Comparison of ENCODE assay signal across 8 cellular contexts in the genomic region with DNA sequence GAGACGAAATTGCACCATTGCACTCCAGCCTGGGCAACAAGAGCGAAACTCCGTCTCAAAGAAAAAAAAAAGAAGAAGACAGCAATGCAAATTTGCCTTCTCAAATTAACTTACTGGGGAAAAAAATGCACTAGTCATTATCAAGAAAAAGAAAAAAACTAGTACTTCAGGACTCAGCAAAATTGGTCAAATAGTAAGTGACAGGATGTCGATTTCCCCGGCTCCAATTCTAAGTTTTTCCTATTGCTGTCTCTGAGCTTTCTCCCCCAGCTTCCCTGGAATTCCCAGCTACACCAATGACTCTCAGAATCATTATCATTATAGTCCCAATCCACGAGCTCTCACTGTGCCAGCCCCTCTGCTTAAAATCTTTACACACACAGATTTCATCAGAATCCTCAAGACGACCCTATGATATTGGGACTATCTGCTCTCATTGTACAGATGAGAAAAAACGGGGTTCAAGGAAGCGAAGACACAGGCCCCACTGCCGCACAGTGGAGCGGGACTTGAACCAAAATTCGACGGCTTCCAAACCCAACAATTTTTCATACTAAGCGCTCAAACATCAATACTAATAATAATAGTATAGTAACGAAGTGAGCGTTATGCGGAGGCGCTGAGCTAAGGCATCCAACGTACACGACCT. TPM values are rescaled to one million over a fixed set of nuclear protein-coding genes. Genes with fewer than 3 reads are reported as not detected.
DNase-seq lines count a peak whose midpoint lies in the region; ATAC-seq and TF ChIP-seq lines count a peak whose summit lies in the region.

No MANE protein-coding gene starts in this region.

- H3K4me1 ChIP-seq in gastroesophageal sphincter (peaks cover 0 to 52% (median 9%) of the 10 kb centered on the region in 3 donors), smooth muscle cell (ENCODE audit: low read depth) (peaks cover 9% of the 10 kb centered on the region)

- H3K27ac ChIP-seq in SU-DHL-6 (ENCODE audit: low read depth, low read length) (0 out of 2 replicates have a peak overlapping the region, but pooled peaks have one; percentile 11), gastroesophageal sphincter (peak overlapping the region; percentile 26 to 88 (median 85)), smooth muscle cell (ENCODE audit: low read depth) (peak overlapping the region; percentile 37)

- peak overlapping the region; percentile 73 for H3K4me3 ChIP-seq in SU-DHL-6 (ENCODE audit: insufficient read depth, low read length, poor library complexity, severe bottlenecking)
- H3K4me3 ChIP-seq in gastroesophageal sphincter: peak overlapping the region; percentile 68 to 81
- H3K4me3 ChIP-seq in smooth muscle cell: peak overlapping the region; percentile 88

- H3K36me3 ChIP-seq in SU-DHL-6 (ENCODE audit: low read length) (no peaks in the 10 kb centered on the region), gastroesophageal sphincter (peaks cover 0 to 9% of the 10 kb centered on the region in 2 donors), smooth muscle cell (ENCODE audit: low read depth) (no peaks in the 10 kb centered on the region)

- H3K79me2 ChIP-seq in SU-DHL-6 (ENCODE audit: insufficient read depth, low read length): peaks cover 38% of the 10 kb centered on the region
- H3K79me2 ChIP-seq in smooth muscle cell (ENCODE audit: low read depth): peaks cover 66% of the 10 kb centered on the region

- H3K27me3 ChIP-seq in SU-DHL-6 (ENCODE audit: low read length) (no peaks in the 10 kb centered on the region), gastroesophageal sphincter (no peaks in the 10 kb centered on the region), smooth muscle cell (ENCODE audit: low read depth) (no peaks in the 10 kb centered on the region)

- TF ChIP-seq POLR2A in gastroesophageal sphincter (IDR thresholded peaks at IDR 0.05): no peak

- 17% methylated on average over 9 to 20 of the region's 20 CpGs for WGBS in gastroesophageal sphincter (ENCODE audit: low coverage in 1 of 2), 2 donors
- 23% methylated on average over 20 of the region's 20 CpGs for WGBS in smooth muscle cell (ENCODE audit: low lambda C conversion rate)

- H2AFZ ChIP-seq in SU-DHL-6 (ENCODE audit: low read depth, low read length, severe bottlenecking) (peak overlapping the region; percentile 22), smooth muscle cell (ENCODE audit: low read depth) (peak overlapping the region; percentile 74)

- ATAC-seq in gastroesophageal sphincter (no peak), GM21528 (IDR thresholded peaks at IDR 0.05; ENCODE audit: low FRiP score, unreplicated experiment) (no peak)

- H3K9me2 ChIP-seq in SU-DHL-6 (replicated peaks; ENCODE audit: insufficient read depth, low read length): no peaks in the 10 kb centered on the region

- H3K9ac ChIP-seq in SU-DHL-6 (ENCODE audit: low read length) (peak overlapping the region; percentile 68), smooth muscle cell (ENCODE audit: low read depth) (peak overlapping the region; percentile 78)

- no peak for TF ChIP-seq EP300 in gastroesophageal sphincter (IDR thresholded peaks at IDR 0.05)

- H4K20me1 ChIP-seq in SU-DHL-6 (ENCODE audit: low read depth, low read length) (no peaks in the 10 kb centered on the region), smooth muscle cell (ENCODE audit: low read depth) (peaks cover 6% of the 10 kb centered on the region)

- TF ChIP-seq CTCF in SU-DHL-6 (IDR thresholded peaks at IDR 0.05; ENCODE audit: insufficient read depth, low read length, poor library complexity, severe bottlenecking) (no peak), gastroesophageal sphincter (IDR thresholded peaks at IDR 0.05) (no peak), smooth muscle cell (IDR thresholded peaks at IDR 0.05; ENCODE audit: borderline replicate concordance, insufficient read depth, poor library complexity, severe bottlenecking) (no peak)

- DNase-seq in DMS53 (lab: John Stamatoyannopoulos, UW) (peak; percentile 42), DMS53 treated with DMSO at 0.1 percent for 48 hours (lab: John Stamatoyannopoulos, UW; ENCODE audit: unreplicated experiment) (no peak), smooth muscle cell (lab: John Stamatoyannopoulos, UW; ENCODE audit: unreplicated experiment) (no peak), cerebellar nuclear complex (lab: John Stamatoyannopoulos, UW) (no peak)
- no peak for DNase-seq in activated CD4-positive, CD25-positive, alpha-beta regulatory T cell treated with anti-CD3 and anti-CD28 coated beads, Interleukin-2, amount 50 U/mL, for 72 hours

- H3F3A ChIP-seq in SU-DHL-6 (ENCODE audit: insufficient read depth) (no peaks in the 10 kb centered on the region), smooth muscle cell (ENCODE audit: low read depth) (no peaks in the 10 kb centered on the region)

- peak overlapping the region; percentile 89 for H3K4me2 ChIP-seq in SU-DHL-6 (ENCODE audit: low read depth, low read length, poor library complexity, severe bottlenecking)
- peak overlapping the region; percentile 86 for H3K4me2 ChIP-seq in smooth muscle cell

- H3K9me3 ChIP-seq in SU-DHL-6 (ENCODE audit: insufficient read depth, low read length) (no peaks in the 10 kb centered on the region), gastroesophageal sphincter (no peaks in the 10 kb centered on the region), smooth muscle cell (replicated peaks; ENCODE audit: low read depth) (no peaks in the 10 kb centered on the region)

RNA-seq across cellular contexts. Expression of a gene that starts 0.6 kb away (rescaled TPM):
- 10 to 100 TPM in 3 of 4 donors, 1 to 10 TPM in 1; 10.0 to 29.7 (median 19.2) TPM for total RNA-seq in gastroesophageal sphincter
- total RNA-seq in smooth muscle cell: 6.3 and 7.6 TPM in 2 replicates
- polyA plus RNA-seq in smooth muscle cell: 7.8 and 9.3 TPM in 2 replicates

RNA-seq across cellular contexts. Expression of a gene that starts 0.9 kb away (rescaled TPM):
- total RNA-seq in gastroesophageal sphincter (100 to 1,000 TPM; 237 to 302 (median 266) TPM), smooth muscle cell (716 and 737 TPM in 2 replicates)
- 880 and 1,023 TPM in 2 replicates for polyA plus RNA-seq in smooth muscle cell

RNA-seq across cellular contexts. Expression of a gene that starts 42.4 kb away (rescaled TPM):
- 1 to 10 TPM in 1 of 4 donors, under 1 TPM in 1, not detected in 2; 0.19 to 1.1 TPM for total RNA-seq in gastroesophageal sphincter
- not detected in 2 replicates for total RNA-seq in smooth muscle cell
- polyA plus RNA-seq in smooth muscle cell: 0.32 and 0.39 TPM in 2 replicates

Comparison
In these comparisons a context has a peak if more than half of its experiments do, and no peak if none do; other contexts are left out.
1. H3K27ac ChIP-seq: peak in every context shown above with its lines; median percentile 85 in gastroesophageal sphincter; 37 in smooth muscle cell; 11 in SU-DHL-6.